23 cellular contexts compared by ENCODE assay signal in genomic region chr5:145739824-145740223, GRCh38.
"Had no signal": no experiment of that assay in that cellular context is flagged by ENCODE, and none has a peak within 500 bp of the region (broad histone marks: within the 10 kb centered on the region; RNA-seq: fewer than 3 reads in every experiment).

No MANE protein-coding gene starts in this region.

- H3K9me3 ChIP-seq: sigmoid colon, thyroid gland, upper lobe of right lung had no signal

- FAIRE-seq: astrocyte, endothelial cell of umbilical vein had no signal

- ATAC-seq: esophagus mucosa, upper lobe of right lung, WTC11 had no signal

- H3K27me3 ChIP-seq: sigmoid colon, thyroid gland, upper lobe of right lung had no signal

- H3K4me3 ChIP-seq: sigmoid colon, thyroid gland, upper lobe of right lung had no signal

- H3K4me1 ChIP-seq: sigmoid colon, thyroid gland, upper lobe of right lung had no signal

- H3K36me3 ChIP-seq: sigmoid colon, thyroid gland, upper lobe of right lung had no signal

- DNase-seq: activated CD8-positive, alpha-beta memory T cell treated with anti-CD3 and anti-CD28 coated beads for 24 hours; activated CD8-positive, alpha-beta memory T cell treated with anti-CD3 and anti-CD28 coated beads, Interleukin-2, amount 50 U/mL, for 4 hours; activated naive CD4-positive, alpha-beta T cell treated with Interleukin-2 at 50 U/mL for 16 hours; activated naive CD8-positive, alpha-beta T cell treated with anti-CD3 and anti-CD28 coated beads for 36 hours; activated T-cell treated with anti-CD3 and anti-CD28 coated beads, Interleukin-2, amount 50 U/mL, for 48 hours; central memory CD4-positive, alpha-beta T cell; effector memory CD4-positive, alpha-beta T cell; foreskin melanocyte; hippocampal formation; midbrain; natural killer cell; retina; sigmoid colon; stimulated activated CD4-positive, alpha-beta T cell treated with anti-CD3 and anti-CD28 coated beads, Interleukin-4, amount 100 ng/mL, for 1 hour; stimulated activated naive CD4-positive, alpha-beta T cell treated with Interleukin-2 at 50 U/mL for 16 hours; substantia nigra; T-helper 9 cell; thyroid gland; upper lobe of right lung had no signal

- H3K27ac ChIP-seq: sigmoid colon, thyroid gland, upper lobe of right lung had no signal
